Comparison of ENCODE assay signal across 9 cellular contexts in genomic region chr20:57618766-57619052, GRCh38. TPM values are rescaled to one million over a fixed set of nuclear protein-coding genes. Genes with fewer than 3 reads are reported as not detected.
A peak's percentile ranks its signal among the peaks of the same experiment; 100 is the strongest.
DNase-seq lines count a peak whose midpoint lies in the region; ATAC-seq and TF ChIP-seq lines count a peak whose summit lies in the region.
"Had no signal": no experiment of that assay in that cellular context is flagged by ENCODE, and none has a peak within 500 bp of the region (broad histone marks: within the 10 kb centered on the region; RNA-seq: fewer than 3 reads in every experiment).

No MANE protein-coding gene starts in this region.

- H3K9me3 Mint-ChIP-seq in CD4-positive, alpha-beta T cell: no peaks in the 10 kb centered on the region
- H3K9me3 Mint-ChIP-seq in activated CD8-positive, alpha-beta T cell treated with anti-CD3 and anti-CD28 coated beads for 36 hours: no peaks in the 10 kb centered on the region

- peak overlapping the region in 1 of 2 donors; percentile 20 for H3K9ac ChIP-seq in mucosa of rectum (ENCODE audit: low read depth in 1 of 2, low read length in 2 of 2)

- H3K27me3 Mint-ChIP-seq in CD4-positive, alpha-beta T cell: no peaks in the 10 kb centered on the region
- H3K27me3 Mint-ChIP-seq in activated CD8-positive, alpha-beta T cell treated with anti-CD3 and anti-CD28 coated beads for 36 hours: no peaks in the 10 kb centered on the region

- no peaks in the 10 kb centered on the region for H3K27me3 ChIP-seq in CD4-positive, alpha-beta T cell (ENCODE audit: control insufficient read depth, insufficient read depth, low read length)
- H3K27me3 ChIP-seq in mucosa of rectum (ENCODE audit: control insufficient read depth in 2 of 2, insufficient read depth in 2 of 2, low read length in 2 of 2) (no peaks in the 10 kb centered on the region), prostate gland (replicated peaks; ENCODE audit: insufficient read depth) (no peaks in the 10 kb centered on the region), foreskin keratinocyte (peaks cover 34% of the 10 kb centered on the region)

- TF ChIP-seq POLR2A in prostate gland (IDR thresholded peaks at IDR 0.05): no peak

- TF ChIP-seq CTCF in CD4-positive, alpha-beta T cell (IDR thresholded peaks at IDR 0.05): no peak
- TF ChIP-seq CTCF in activated CD8-positive, alpha-beta T cell treated with anti-CD3 and anti-CD28 coated beads for 36 hours (IDR thresholded peaks at IDR 0.05): no peak
- TF ChIP-seq CTCF in prostate gland (IDR thresholded peaks at IDR 0.05) (no peak), foreskin keratinocyte (conservative IDR thresholded peaks at IDR 0.05) (no peak)

- peak overlapping the region; percentile 78 for H3K27ac ChIP-seq in CD4-positive, alpha-beta T cell (ENCODE audit: low read depth, low read length)
- H3K27ac ChIP-seq in mucosa of rectum (ENCODE audit: low read depth in 2 of 2, low read length in 2 of 2) (peak overlapping the region; percentile 55 to 76), prostate gland (no peak overlapping the region), foreskin keratinocyte (no peak overlapping the region), caudate nucleus (ENCODE audit: low read depth, low read length) (no peak overlapping the region)

- ATAC-seq in CD4-positive, alpha-beta T cell (ENCODE audit: poor library complexity): no peak
- peak; percentile 0 for ATAC-seq in GM18498 (IDR thresholded peaks at IDR 0.05; ENCODE audit: unreplicated experiment)
- ATAC-seq in activated CD8-positive, alpha-beta T cell treated with anti-CD3 and anti-CD28 coated beads for 36 hours: no peak
- no peak for ATAC-seq in foreskin keratinocyte
- ATAC-seq in HG03108 (IDR thresholded peaks at IDR 0.05; ENCODE audit: unreplicated experiment): no peak

- DNase-seq in CD4-positive, alpha-beta T cell: peak in 1 of 10 experiments; percentile 33
- no peak for DNase-seq in activated CD8-positive, alpha-beta T cell treated with anti-CD3 and anti-CD28 coated beads for 36 hours
- DNase-seq in prostate gland (ENCODE audit: low spot score) (no peak), foreskin keratinocyte (no peak), caudate nucleus (lab: John Stamatoyannopoulos, UW) (no peak)
- DNase-seq: COR-L47 had no signal

- intact Hi-C loops in CD4-positive, alpha-beta T cell (cut with DNase I, micrococcal nuclease): loop anchor here in 1 of 2 experiments (1.0 to 5.0 kb wide), 2 partner anchors 10 to 34 kb away; no protein-coding TSS in a partner anchor
- intact Hi-C loops in activated CD8-positive, alpha-beta T cell treated with anti-CD3 and anti-CD28 coated beads for 36 hours (cut with micrococcal nuclease): loop anchor here (2.0 kb wide), 1 partner anchor 220 kb away; no protein-coding TSS in a partner anchor
- intact Hi-C loops in prostate gland (cut with DNase I): no loop called here

- H3K4me3 ChIP-seq in mucosa of rectum (ENCODE audit: low read length in 2 of 2): peak overlapping the region in 1 of 2 donors; percentile 73
- no peak overlapping the region for H3K4me3 ChIP-seq in prostate gland

- WGBS in prostate gland: 85% methylated on average over 6 of the region's 6 CpGs

- peaks cover 66% of the 10 kb centered on the region for H3K4me1 Mint-ChIP-seq in CD4-positive, alpha-beta T cell (ENCODE audit: low read depth)
- peaks cover 58% of the 10 kb centered on the region for H3K4me1 Mint-ChIP-seq in activated CD8-positive, alpha-beta T cell treated with anti-CD3 and anti-CD28 coated beads for 36 hours (ENCODE audit: low read depth)

- peaks cover 38% of the 10 kb centered on the region for H3K36me3 Mint-ChIP-seq in CD4-positive, alpha-beta T cell (ENCODE audit: low read depth)
- no peaks in the 10 kb centered on the region for H3K36me3 Mint-ChIP-seq in activated CD8-positive, alpha-beta T cell treated with anti-CD3 and anti-CD28 coated beads for 36 hours (ENCODE audit: low read depth)

- no peaks in the 10 kb centered on the region for H3K9me3 ChIP-seq in CD4-positive, alpha-beta T cell (ENCODE audit: control insufficient read depth, low read length)
- H3K9me3 ChIP-seq in mucosa of rectum (ENCODE audit: control insufficient read depth in 2 of 2, low read length in 2 of 2) (no peaks in the 10 kb centered on the region), prostate gland (no peaks in the 10 kb centered on the region)

- H3K36me3 ChIP-seq in mucosa of rectum (ENCODE audit: control insufficient read depth in 2 of 2, insufficient read depth in 2 of 2, low read length in 2 of 2): peaks cover 0 to 5% of the 10 kb centered on the region in 2 donors
- no peaks in the 10 kb centered on the region for H3K36me3 ChIP-seq in prostate gland

- H3K4me1 ChIP-seq in mucosa of rectum (ENCODE audit: control insufficient read depth in 2 of 2, insufficient read depth in 2 of 2, low read length in 2 of 2): peaks cover 27 to 30% of the 10 kb centered on the region in 2 donors
- no peaks in the 10 kb centered on the region for H3K4me1 ChIP-seq in prostate gland (replicated peaks)
- peaks cover 18% of the 10 kb centered on the region for H3K4me1 ChIP-seq in foreskin keratinocyte

- peak overlapping the region; percentile 76 for H3K4me3 Mint-ChIP-seq in CD4-positive, alpha-beta T cell
- peak overlapping the region; percentile 66 for H3K4me3 Mint-ChIP-seq in activated CD8-positive, alpha-beta T cell treated with anti-CD3 and anti-CD28 coated beads for 36 hours

- peak overlapping the region; percentile 94 for H3K27ac Mint-ChIP-seq in CD4-positive, alpha-beta T cell
- H3K27ac Mint-ChIP-seq in activated CD8-positive, alpha-beta T cell treated with anti-CD3 and anti-CD28 coated beads for 36 hours: peak overlapping the region; percentile 84

- CTCF ChIA-PET in CD4-positive, alpha-beta T cell (lab: Charles Lee): interaction anchor here (1.4 to 3.1 kb wide), 3 partner anchors 9 to 22 kb away, joined by 9 to 12 read pairs (median 11); no protein-coding TSS in a partner anchor
- CTCF ChIA-PET in activated CD8-positive, alpha-beta T cell treated with anti-CD3 and anti-CD28 coated beads for 36 hours (lab: Charles Lee): interaction anchor here (0.6 to 3.1 kb wide), 6 partner anchors 10 to 616 kb away, joined by 3 to 23 read pairs (median 6); no protein-coding TSS in a partner anchor

- POLR2A ChIA-PET in CD4-positive, alpha-beta T cell (lab: Charles Lee): interaction anchor here (0.7 to 3.4 kb wide), 13 partner anchors 10 to 1033 kb away, joined by 3 to 139 read pairs (median 9); partner anchors contain the start of genes PMEPA1 and STX16
- POLR2A ChIA-PET in activated CD8-positive, alpha-beta T cell treated with anti-CD3 and anti-CD28 coated beads for 36 hours (lab: Charles Lee): interaction anchor here (0.7 to 3.7 kb wide), 6 partner anchors 10 to 229 kb away, joined by 3 to 57 read pairs (median 6); no protein-coding TSS in a partner anchor

RNA-seq across cellular contexts. Expression of gene ZBP1, which starts 1.5 kb away (rescaled TPM):
- total RNA-seq in CD4-positive, alpha-beta T cell: 10 to 100 TPM; 39.0 to 40.1 TPM
- under 1 TPM; 0.11 to 0.56 TPM for total RNA-seq in activated CD8-positive, alpha-beta T cell treated with anti-CD3 and anti-CD28 coated beads for 36 hours
- total RNA-seq in prostate gland (1 to 10 TPM in 1 of 2 donors, under 1 TPM in 1; 0.14 to 8.9 TPM), foreskin keratinocyte (not detected in 2 replicates)
- 0.08 TPM in 1 of 2 replicates, not detected in the other for polyA plus RNA-seq in foreskin keratinocyte

RNA-seq across cellular contexts. Expression of gene PCK1, which starts 57.8 kb away (rescaled TPM):
- not detected for total RNA-seq in CD4-positive, alpha-beta T cell
- not detected for total RNA-seq in activated CD8-positive, alpha-beta T cell treated with anti-CD3 and anti-CD28 coated beads for 36 hours
- under 1 TPM in 1 of 2 donors, not detected in 1; 0.68 TPM for total RNA-seq in prostate gland
- total RNA-seq in foreskin keratinocyte: not detected in 2 replicates
- polyA plus RNA-seq in foreskin keratinocyte: not detected in 2 replicates

Comparison
In these comparisons a context has a peak if more than half of its experiments do, and no peak if none do; other contexts are left out.
1. H3K27ac ChIP-seq: peak in CD4-positive, alpha-beta T cell (single experiment) and mucosa of rectum (2 of 2); none in prostate gland (0 of 2), foreskin keratinocyte (single experiment) and caudate nucleus (single experiment).
2. RNA of gene ZBP1, which starts 1.5 kb away (total RNA-seq): 39.0 to 40.1 TPM in CD4-positive, alpha-beta T cell; 0.14 to 8.9 TPM in prostate gland, 0.11 to 0.56 TPM in activated CD8-positive, alpha-beta T cell treated with anti-CD3 and anti-CD28 coated beads for 36 hours and not detected in foreskin keratinocyte; every median in the first group is over 4 times any median in the second.